1 cellular context compared by ENCODE assay signal in the genomic region with DNA sequence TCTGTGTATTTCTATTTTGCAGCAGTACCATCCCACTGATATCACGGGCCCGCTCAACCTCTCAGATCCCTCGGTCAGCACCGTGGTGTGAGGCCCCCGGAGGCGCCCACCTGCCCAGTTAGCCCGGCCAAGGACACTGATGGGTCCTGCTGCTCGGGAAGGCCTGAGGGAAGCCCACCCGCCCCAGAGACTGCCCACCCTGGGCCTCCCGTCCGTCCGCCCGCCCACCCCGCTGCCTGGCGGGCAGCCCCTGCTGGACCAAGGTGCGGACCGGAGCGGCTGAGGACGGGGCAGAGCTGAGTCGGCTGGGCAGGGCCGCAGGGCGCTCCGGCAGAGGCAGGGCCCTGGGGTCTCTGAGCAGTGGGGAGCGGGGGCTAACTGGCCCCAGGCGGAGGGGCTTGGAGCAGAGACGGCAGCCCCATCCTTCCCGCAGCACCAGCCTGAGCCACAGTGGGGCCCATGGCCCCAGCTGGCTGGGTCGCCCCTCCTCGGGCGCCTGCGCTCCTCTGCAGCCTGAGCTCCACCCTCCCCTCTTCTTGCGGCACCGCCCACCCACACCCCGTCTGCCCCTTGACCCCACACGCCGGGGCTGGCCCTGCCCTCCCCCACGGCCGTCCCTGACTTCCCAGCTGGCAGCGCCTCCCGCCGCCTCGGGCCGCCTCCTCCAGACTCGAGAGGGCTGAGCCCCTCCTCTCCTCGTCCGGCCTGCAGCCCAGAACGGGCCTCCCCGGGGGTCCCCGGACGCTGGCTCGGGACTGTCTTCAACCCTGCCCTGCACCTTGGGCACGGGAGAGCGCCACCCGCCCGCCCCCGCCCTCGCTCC.
TF ChIP-seq lines count a peak whose summit lies in the region.

No MANE protein-coding gene starts in this region.

TF ChIP-seq in IMR-90, 13 proteins besides CTCF, POLR2A, EP300 and RAD21:
- no peak for TF ChIP-seq RFX5 (IDR thresholded peaks at IDR 0.05; ENCODE audit: low read depth, low read length)
- TF ChIP-seq MXI1 (IDR thresholded peaks at IDR 0.05; ENCODE audit: borderline replicate concordance, low read depth, low read length), result no peak
- no peak for TF ChIP-seq FOS (IDR thresholded peaks at IDR 0.05; ENCODE audit: low read depth, low read length)
- TF ChIP-seq MAFK (IDR thresholded peaks at IDR 0.05; ENCODE audit: low read depth, low read length), result no peak
- no peak for TF ChIP-seq CEBPB (IDR thresholded peaks at IDR 0.05; ENCODE audit: low read depth, low read length)
- TF ChIP-seq CHD1 (IDR thresholded peaks at IDR 0.05; ENCODE audit: low read depth, low read length), result no peak
- no peak for TF ChIP-seq MAZ (IDR thresholded peaks at IDR 0.05; ENCODE audit: borderline replicate concordance, low read depth, low read length)
- TF ChIP-seq RCOR1 (IDR thresholded peaks at IDR 0.05; ENCODE audit: insufficient replicate concordance, low read length), result no peak
- TF ChIP-seq BHLHE40 (IDR thresholded peaks at IDR 0.05; ENCODE audit: low read depth, low read length), result no peak
- no peak for TF ChIP-seq SMC3 (IDR thresholded peaks at IDR 0.05; ENCODE audit: low read depth, low read length)
